ENCODE assay signal across 12 cellular contexts in genomic region chr11:86251285-86251830, GRCh38. TPM values are rescaled to one million over a fixed set of nuclear protein-coding genes. Genes with fewer than 3 reads are reported as not detected.
A peak's percentile ranks its signal among the peaks of the same experiment; 100 is the strongest.
DNase-seq lines count a peak whose midpoint lies in the region; ATAC-seq and TF ChIP-seq lines count a peak whose summit lies in the region.
"Had no signal": no experiment of that assay in that cellular context is flagged by ENCODE, and none has a peak within 500 bp of the region (broad histone marks: within the 10 kb centered on the region; RNA-seq: fewer than 3 reads in every experiment).

No MANE protein-coding gene starts in this region.

- H3K9me3 ChIP-seq in OCI-LY7 (ENCODE audit: low read length) = no peaks in the 10 kb centered on the region
- H3K9me3 ChIP-seq in fibroblast of lung (ENCODE audit: control insufficient read depth, insufficient read depth, low read depth, low read length) = no peaks in the 10 kb centered on the region
- H3K9me3 ChIP-seq in H9 (ENCODE audit: control insufficient read depth, low read depth, low read length) = no peaks in the 10 kb centered on the region

- H3K23me2 ChIP-seq in H9 (ENCODE audit: insufficient read length, low read depth, low read length, poor library complexity, severe bottlenecking) = no peaks in the 10 kb centered on the region

- H3K9me3 Mint-ChIP-seq in H9 = no peaks in the 10 kb centered on the region
- H3K9me3 Mint-ChIP-seq: immature natural killer cell had no signal

- no peak overlapping the region for H4K91ac ChIP-seq in H9 (ENCODE audit: insufficient read length, low read depth, low read length)

- no peak overlapping the region for H3K56ac ChIP-seq in H9 (ENCODE audit: insufficient read length, low read depth, low read length)

- BruUV-seq in OCI-LY7 (replicated peaks; lab: Mats Ljungman, UMichigan) = no TSS peak

- H3K27ac Mint-ChIP-seq in H9 = peak overlapping the region in 1 of 3 experiments; percentile 34; a peak in 1 of 7 replicates

- H3K14ac ChIP-seq in H9 (ENCODE audit: insufficient read depth, low read length) = no peak overlapping the region

- WGBS in H9 (ENCODE audit: extremely low coverage, insufficient read length, low lambda C conversion rate) = no CpG with 5 or more reads among the region's 3 CpGs

- H3K4me1 ChIP-seq in OCI-LY7 (ENCODE audit: insufficient read depth, low read length, poor library complexity, severe bottlenecking) (peaks cover 50% of the 10 kb centered on the region), fibroblast of lung (ENCODE audit: control insufficient read depth, extremely low read depth, insufficient read depth, low read length) (peaks cover 8% of the 10 kb centered on the region), H9 (ENCODE audit: insufficient read depth, low read length) (peaks cover 5% of the 10 kb centered on the region; the same call in 1 of the 2 replicates)

- no peak overlapping the region for H4K8ac ChIP-seq in H9 (replicated peaks; ENCODE audit: insufficient read length, low read depth, low read length)

- H3K27ac ChIP-seq in OCI-LY7 (ENCODE audit: low read depth, low read length, poor library complexity, severe bottlenecking) (no peak overlapping the region), fibroblast of lung (ENCODE audit: insufficient read depth, low read length) (peak overlapping the region; percentile 5), H9 (ENCODE audit: insufficient read length, low read depth, low read length) (no peak overlapping the region)
- H3K27ac ChIP-seq: cardiac muscle cell had no signal

- H3K79me2 ChIP-seq in OCI-LY7 (ENCODE audit: insufficient read depth, low read depth, low read length) (peaks cover 98% of the 10 kb centered on the region), fibroblast of lung (ENCODE audit: control insufficient read depth, insufficient read depth, low read length) (peaks cover 69% of the 10 kb centered on the region), H9 (ENCODE audit: insufficient read depth, low read length) (peaks cover 11% of the 10 kb centered on the region; the same call in 1 of the 2 replicates)

- no peak overlapping the region for H2BK15ac ChIP-seq in H9 (ENCODE audit: low read depth, low read length)

- no peaks in the 10 kb centered on the region for H3K36me3 ChIP-seq in BJ (ENCODE audit: control insufficient read depth, insufficient read depth, low read length)
- H3K36me3 ChIP-seq in OCI-LY7 (ENCODE audit: insufficient read depth, low read length) = peaks cover 59% of the 10 kb centered on the region
- H3K36me3 ChIP-seq in fibroblast of lung (ENCODE audit: control insufficient read depth, insufficient read depth, low read length) = peaks cover 2% of the 10 kb centered on the region

- H3K27me3 Mint-ChIP-seq in H9 (ENCODE audit: low read depth) = no peaks in the 10 kb centered on the region

- DNase-seq in BJ (ENCODE audit: low read depth) (no peak), OCI-LY7 (ENCODE audit: low spot score) (no peak), fibroblast of lung (ENCODE audit: low read depth in 2 of 2) (no peak), cardiac septum (ENCODE audit: low spot score) (no peak), H9 (no peak), NCI-H446 (lab: John Stamatoyannopoulos, UW) (no peak), amniotic stem cell (lab: John Stamatoyannopoulos, UW) (no peak)
- DNase-seq: Calu3, immature natural killer cell, NCI-H1092 had no signal

- H3K4ac ChIP-seq in H9 (ENCODE audit: low read depth, low read length) = no peak overlapping the region

- no peak overlapping the region for H2BK12ac ChIP-seq in H9 (ENCODE audit: insufficient read length, low read depth, low read length)

- intact Hi-C loops in OCI-LY7 (cut with micrococcal nuclease; ENCODE audit: unreplicated experiment) = no loop called here
- intact Hi-C loops in cardiac septum (cut with DNase I) = no loop called here

- H3K4me2 ChIP-seq in OCI-LY7 (ENCODE audit: low read length) = peak overlapping the region; percentile 46; the same call in 1 of the 2 replicates
- H3K4me2 ChIP-seq in fibroblast of lung (ENCODE audit: extremely low read depth, insufficient read depth, low read length) = peak overlapping the region; percentile 54
- no peak overlapping the region for H3K4me2 ChIP-seq in H9 (ENCODE audit: insufficient read depth, insufficient read length, low read length)

- H2BK120ac ChIP-seq in H9 (ENCODE audit: low read depth, low read length, poor library complexity, severe bottlenecking) = no peak overlapping the region

- peaks cover 35 to 37% of the 10 kb centered on the region in 2 experiments for H3K4me1 Mint-ChIP-seq in H9

- H3K18ac ChIP-seq in H9 (ENCODE audit: insufficient read length, low read depth, low read length) = no peak overlapping the region

- no peak overlapping the region for H3K23ac ChIP-seq in H9 (ENCODE audit: insufficient read length, low read depth, low read length)

- H4K5ac ChIP-seq in H9 (ENCODE audit: insufficient read length, low read depth, low read length) = no peak overlapping the region

- H2BK5ac ChIP-seq in H9 (ENCODE audit: insufficient read length, low read length) = no peak overlapping the region

- no peak overlapping the region for H2AK5ac ChIP-seq in H9 (ENCODE audit: insufficient read length, low read length)

- peaks cover 3 to 19% (median 13%) of the 10 kb centered on the region in 3 experiments; a peak in 5 of 7 replicates for H3K36me3 Mint-ChIP-seq in H9 (ENCODE audit: insufficient read depth in 1 of 3, low read depth in 3 of 3)

- H3K79me1 ChIP-seq in H9 (ENCODE audit: insufficient read depth, low read depth, low read length, poor library complexity, severe bottlenecking) = peaks cover 5% of the 10 kb centered on the region

- H4K20me1 ChIP-seq in OCI-LY7 (ENCODE audit: insufficient read depth, low read length) (peaks cover 34% of the 10 kb centered on the region), fibroblast of lung (ENCODE audit: control insufficient read depth, extremely low read depth, insufficient read depth, low read length) (no peaks in the 10 kb centered on the region), H9 (ENCODE audit: control insufficient read depth, insufficient read depth, insufficient read length) (no peaks in the 10 kb centered on the region)

- H3T11ph ChIP-seq in H9 (ENCODE audit: low read length) = no peak overlapping the region

- no peak overlapping the region for H2AFZ ChIP-seq in OCI-LY7 (ENCODE audit: low read length)
- no peak overlapping the region for H2AFZ ChIP-seq in fibroblast of lung (ENCODE audit: low read length)
- H2AFZ ChIP-seq in H9 (ENCODE audit: low read length) = no peak overlapping the region

- H3K9ac ChIP-seq in fibroblast of lung (ENCODE audit: insufficient read depth, low read length) = no peak overlapping the region
- H3K9ac ChIP-seq in H9 (ENCODE audit: extremely low read depth, insufficient read length, low read length) = no peak overlapping the region

- POLR2A ChIA-PET in BJ (lab: Charles Lee) (no interaction called here), OCI-LY7 (lab: Charles Lee) (interaction anchor here (0.9 to 1.6 kb wide), 6 partner anchors 11 to 65 kb away, joined by 3 to 4 read pairs (median 4); no protein-coding TSS in a partner anchor)

- H3K4me3 Mint-ChIP-seq in H9 = no peak overlapping the region

- H3K4me3 ChIP-seq in BJ (ENCODE audit: low read depth, low read length) (peak overlapping the region; percentile 12; the same call in 1 of the 2 replicates), OCI-LY7 (ENCODE audit: low read depth, low read length, poor library complexity, severe bottlenecking) (no peak overlapping the region), fibroblast of lung (replicated peaks in 1 of 4; ENCODE audit: control extremely low read depth in 1 of 4, insufficient read depth in 1 of 4, low read depth in 3 of 4, low read length in 4 of 4) (peak overlapping the region in 2 of 4 experiments; percentile 24 to 26)
- H3K4me3 ChIP-seq: cardiac muscle cell had no signal

- no peaks in the 10 kb centered on the region for H3K27me3 ChIP-seq in BJ (ENCODE audit: control insufficient read depth, insufficient read depth, low read length)
- H3K27me3 ChIP-seq in fibroblast of lung (ENCODE audit: control insufficient read depth, insufficient read depth, low read length) = no peaks in the 10 kb centered on the region
- H3K27me3 ChIP-seq in H9 (ENCODE audit: insufficient read depth, low read length) = no peaks in the 10 kb centered on the region
- H3K27me3 ChIP-seq: cardiac muscle cell had no signal

- CTCF ChIA-PET in BJ (lab: Yijun Ruan, JAX) (no interaction called here), OCI-LY7 (lab: Charles Lee; ENCODE audit: unreplicated experiment) (no interaction called here)

- no peaks in the 10 kb centered on the region for H3K9me2 ChIP-seq in OCI-LY7 (ENCODE audit: insufficient read depth, low read length)

- H2BK20ac ChIP-seq in H9 (ENCODE audit: low read depth, low read length, poor library complexity, severe bottlenecking) = no peak overlapping the region

- no peak for TF ChIP-seq CTCF in BJ (IDR thresholded peaks at IDR 0.05; ENCODE audit: insufficient read depth, low read depth, low read length)
- TF ChIP-seq CTCF in OCI-LY7 (conservative IDR thresholded peaks at IDR 0.05; ENCODE audit: low read length) = no peak
- no peak for TF ChIP-seq CTCF in fibroblast of lung (conservative IDR thresholded peaks at IDR 0.05 in 1 of 2, IDR thresholded peaks at IDR 0.05 in 1 of 2; ENCODE audit: low read depth in 1 of 2, low read length in 2 of 2)
- no peak for TF ChIP-seq CTCF in H9 (conservative IDR thresholded peaks at IDR 0.05)

- peak; percentile 43 for ATAC-seq in GM19463 (IDR thresholded peaks at IDR 0.05; ENCODE audit: unreplicated experiment)

RNA-seq across cellular contexts. Expression of gene EED, which starts 6.8 kb away (rescaled TPM):
- polyA plus RNA-seq in BJ (2011; rRNA removed) = 5.7 and 11.3 TPM in 2 replicates
- 7.9 and 9.3 TPM in 2 replicates for polyA minus RNA-seq in BJ (2011; rRNA and poly(A)+ RNA removed)
- total RNA-seq in OCI-LY7 (2014; rRNA removed; shearing (Covaris generic)) = 25.2 and 30.4 TPM in 2 replicates
- total RNA-seq in OCI-LY7 (2022) = 34.4 and 40.2 TPM in 2 replicates
- total RNA-seq in fibroblast of lung = 19.5 and 22.3 TPM in 2 replicates
- 13.0 and 15.4 TPM in 2 replicates for polyA plus RNA-seq in fibroblast of lung
- 17.5 and 21.6 TPM in 2 replicates for polyA plus RNA-seq in fibroblast of lung (2012)
- 2.1 TPM in 1 of 2 replicates, not detected in the other for polyA minus RNA-seq in fibroblast of lung (ENCODE audit: low replicate concordance)
- 12.0 TPM for total RNA-seq in cardiac septum
- total RNA-seq in H9 (2021) = 31.7 and 34.1 TPM in 2 replicates

RNA-seq across cellular contexts. Expression of gene HIKESHI, which starts 50.7 kb away (rescaled TPM):
- polyA plus RNA-seq in BJ (2011; rRNA removed) (60.5 and 119 TPM in 2 replicates), fibroblast of lung (63.0 and 64.1 TPM in 2 replicates)
- 20.7 and 21.4 TPM in 2 replicates for polyA minus RNA-seq in BJ (2011; rRNA and poly(A)+ RNA removed)
- total RNA-seq in OCI-LY7 (2014; rRNA removed; shearing (Covaris generic)) = 22.2 and 34.9 TPM in 2 replicates
- total RNA-seq in OCI-LY7 (2022) (43.9 and 48.6 TPM in 2 replicates), fibroblast of lung (73.2 and 74.3 TPM in 2 replicates), cardiac septum (37.4 TPM), H9 (2021) (54.1 and 55.2 TPM in 2 replicates)
- polyA plus RNA-seq in fibroblast of lung (2012) = 65.4 and 70.6 TPM in 2 replicates
- polyA minus RNA-seq in fibroblast of lung (ENCODE audit: low replicate concordance) = 60.9 and 116 TPM in 2 replicates
